ENCODE assay signal across 8 cellular contexts in genomic region chr19:2420490-2420889, GRCh38.
"Had no signal": no experiment of that assay in that cellular context is flagged by ENCODE, and none has a peak within 500 bp of the region (broad histone marks: within the 10 kb centered on the region; RNA-seq: fewer than 3 reads in every experiment).

No MANE protein-coding gene starts in this region.

- H3K27ac Mint-ChIP-seq: IgD-negative memory B cell had no signal

- H3K27me3 Mint-ChIP-seq: IgD-negative memory B cell had no signal

- H3K4me3 ChIP-seq: GM23248, HAP-1 had no signal

- H3K9ac ChIP-seq: GM23248 had no signal

- DNase-seq: GM23248, GOT3, H7, KG1 had no signal

- H3K27ac ChIP-seq: GM23248, HL-60 had no signal

- H3K4me1 ChIP-seq: HAP-1 had no signal

- H3K9me3 ChIP-seq: HAP-1 had no signal

- H2AFZ ChIP-seq: GM23248 had no signal

- ATAC-seq: HCT116 had no signal

- H3K9me3 Mint-ChIP-seq: IgD-negative memory B cell had no signal

- H3K4me3 Mint-ChIP-seq: IgD-negative memory B cell had no signal
